Comparison of ENCODE assay signal across 8 cellular contexts in genomic region chr12:122974892-122975789, GRCh38. TPM values are rescaled to one million over a fixed set of nuclear protein-coding genes. Genes with fewer than 3 reads are reported as not detected.
DNase-seq lines count a peak whose midpoint lies in the region; TF ChIP-seq lines count a peak whose summit lies in the region.

Gene OGFOD2 (plus strand): TSS chr12:122975244. CDS start chr12:122975252, 8 bp downstream.

- no peak for TF ChIP-seq CTCF in Loucy (conservative IDR thresholded peaks at IDR 0.05; ENCODE audit: low read length)
- TF ChIP-seq CTCF in fibroblast of the aortic adventitia (IDR thresholded peaks at IDR 0.05; ENCODE audit: insufficient read depth, low read length), result no peak
- TF ChIP-seq CTCF in nephron progenitor cell (IDR thresholded peaks at IDR 0.05), result no peak

- peak; percentile 95 for DNase-seq in ELF-1 (ENCODE audit: low read depth, low spot score)
- peak; percentile 97 for DNase-seq in H7
- peak; percentile 88 for DNase-seq in activated T-helper 9 cell treated with anti-CD3 and anti-CD28 coated beads, Interleukin-2, amount 50 U/mL, for 16 hours (ENCODE audit: low read depth)
- DNase-seq in fibroblast of the aortic adventitia (ENCODE audit: low read depth), result peak; percentile 89
- DNase-seq in nephron progenitor cell, result peak; percentile 91

- H4K20me1 ChIP-seq in Loucy (ENCODE audit: insufficient read depth, low read length, poor library complexity, severe bottlenecking), result no peaks in the 10 kb centered on the region

- H3K27ac Mint-ChIP-seq in nephron progenitor cell, result peak within 1 kb of the TSS; percentile 100
- peak within 1 kb of the TSS; percentile 99 for H3K27ac Mint-ChIP-seq in stimulated activated naive CD8-positive, alpha-beta T cell treated with anti-CD3 and anti-CD28 coated beads, Interleukin-15, Interleukin-2, amounts not matched to agents 100 ng/mL and 50 ng/mL, for 24 hours

- peak within 1 kb of the TSS; percentile 100 for H2AFZ ChIP-seq in Loucy (ENCODE audit: low read length)

- peak within 1 kb of the TSS; percentile 96 for H3K4me2 ChIP-seq in Loucy (ENCODE audit: low read depth, low read length, poor library complexity, severe bottlenecking)

- no peaks in the 10 kb centered on the region for H3K36me3 Mint-ChIP-seq in nephron progenitor cell (ENCODE audit: low read depth)
- no peaks in the 10 kb centered on the region for H3K36me3 Mint-ChIP-seq in stimulated activated naive CD8-positive, alpha-beta T cell treated with anti-CD3 and anti-CD28 coated beads, Interleukin-15, Interleukin-2, amounts not matched to agents 100 ng/mL and 50 ng/mL, for 24 hours (ENCODE audit: low read depth)

- no peaks in the 10 kb centered on the region for H3F3A ChIP-seq in Loucy (ENCODE audit: low read depth)

- TF ChIP-seq POLR2A in Raji (IDR thresholded peaks at IDR 0.05; ENCODE audit: insufficient read depth, low read depth, low read length), result peak; percentile 88

- H3K9me3 ChIP-seq in Loucy (ENCODE audit: insufficient read depth, low read depth, low read length), result no peaks in the 10 kb centered on the region

- H3K4me3 ChIP-seq in H7 (ENCODE audit: insufficient read depth, low read depth, low read length), result peak within 1 kb of the TSS; percentile 95
- H3K4me3 ChIP-seq in Loucy (ENCODE audit: low read length, poor library complexity, severe bottlenecking), result peak within 1 kb of the TSS; percentile 98
- peak within 1 kb of the TSS; percentile 98 for H3K4me3 ChIP-seq in fibroblast of the aortic adventitia (ENCODE audit: low read depth, low read length)

- no peaks in the 10 kb centered on the region for H3K9me3 Mint-ChIP-seq in nephron progenitor cell
- H3K9me3 Mint-ChIP-seq in stimulated activated naive CD8-positive, alpha-beta T cell treated with anti-CD3 and anti-CD28 coated beads, Interleukin-15, Interleukin-2, amounts not matched to agents 100 ng/mL and 50 ng/mL, for 24 hours, result no peaks in the 10 kb centered on the region

- peak within 1 kb of the TSS; percentile 96 for H3K4me3 Mint-ChIP-seq in nephron progenitor cell
- peak within 1 kb of the TSS; percentile 95 for H3K4me3 Mint-ChIP-seq in stimulated activated naive CD8-positive, alpha-beta T cell treated with anti-CD3 and anti-CD28 coated beads, Interleukin-15, Interleukin-2, amounts not matched to agents 100 ng/mL and 50 ng/mL, for 24 hours

- H3K27me3 ChIP-seq in H7 (ENCODE audit: control insufficient read depth, insufficient read depth, low read length) (no peaks in the 10 kb centered on the region), Loucy (ENCODE audit: insufficient read depth, low read length, poor library complexity, severe bottlenecking) (no peaks in the 10 kb centered on the region)

- peaks cover 15% of the 10 kb centered on the region for H3K4me1 ChIP-seq in Loucy (ENCODE audit: insufficient read depth, low read length, poor library complexity, severe bottlenecking)

- H3K9ac ChIP-seq in Loucy (ENCODE audit: low read depth, low read length, poor library complexity, severe bottlenecking), result peak within 1 kb of the TSS; percentile 99

- H3K9me2 ChIP-seq in Loucy (replicated peaks; ENCODE audit: low read depth, low read length), result no peaks in the 10 kb centered on the region

- H3K36me3 ChIP-seq in H7 (replicated peaks; ENCODE audit: control insufficient read depth, insufficient read depth, low read length), result no peaks in the 10 kb centered on the region
- no peaks in the 10 kb centered on the region for H3K36me3 ChIP-seq in Loucy (ENCODE audit: insufficient read depth, low read length)

- peaks cover 49% of the 10 kb centered on the region for H3K79me2 ChIP-seq in Loucy (ENCODE audit: insufficient read depth, low read length)

- no peaks in the 10 kb centered on the region for H3K27me3 Mint-ChIP-seq in nephron progenitor cell (ENCODE audit: low read depth, poor library complexity)
- H3K27me3 Mint-ChIP-seq in stimulated activated naive CD8-positive, alpha-beta T cell treated with anti-CD3 and anti-CD28 coated beads, Interleukin-15, Interleukin-2, amounts not matched to agents 100 ng/mL and 50 ng/mL, for 24 hours, result no peaks in the 10 kb centered on the region

- peaks cover 42% of the 10 kb centered on the region for H3K4me1 Mint-ChIP-seq in nephron progenitor cell
- H3K4me1 Mint-ChIP-seq in stimulated activated naive CD8-positive, alpha-beta T cell treated with anti-CD3 and anti-CD28 coated beads, Interleukin-15, Interleukin-2, amounts not matched to agents 100 ng/mL and 50 ng/mL, for 24 hours (ENCODE audit: low read depth), result peaks cover 31% of the 10 kb centered on the region

RNA-seq across cellular contexts. Expression of gene OGFOD2, which starts in this region (rescaled TPM):
- total RNA-seq in H7 (2014; rRNA removed; shearing (Covaris generic)), result 17.8 and 23.4 TPM in 2 replicates
- 10.3 and 21.4 TPM in 2 replicates for total RNA-seq in fibroblast of the aortic adventitia (ENCODE audit: low replicate concordance)

Comparison
In these comparisons a context has a peak if more than half of its experiments do, and no peak if none do; other contexts are left out.
1. Peak in every context shown above with its lines: DNase-seq and H3K4me3 ChIP-seq.